ENCODE assay signal across 8 cellular contexts in the genomic region with DNA sequence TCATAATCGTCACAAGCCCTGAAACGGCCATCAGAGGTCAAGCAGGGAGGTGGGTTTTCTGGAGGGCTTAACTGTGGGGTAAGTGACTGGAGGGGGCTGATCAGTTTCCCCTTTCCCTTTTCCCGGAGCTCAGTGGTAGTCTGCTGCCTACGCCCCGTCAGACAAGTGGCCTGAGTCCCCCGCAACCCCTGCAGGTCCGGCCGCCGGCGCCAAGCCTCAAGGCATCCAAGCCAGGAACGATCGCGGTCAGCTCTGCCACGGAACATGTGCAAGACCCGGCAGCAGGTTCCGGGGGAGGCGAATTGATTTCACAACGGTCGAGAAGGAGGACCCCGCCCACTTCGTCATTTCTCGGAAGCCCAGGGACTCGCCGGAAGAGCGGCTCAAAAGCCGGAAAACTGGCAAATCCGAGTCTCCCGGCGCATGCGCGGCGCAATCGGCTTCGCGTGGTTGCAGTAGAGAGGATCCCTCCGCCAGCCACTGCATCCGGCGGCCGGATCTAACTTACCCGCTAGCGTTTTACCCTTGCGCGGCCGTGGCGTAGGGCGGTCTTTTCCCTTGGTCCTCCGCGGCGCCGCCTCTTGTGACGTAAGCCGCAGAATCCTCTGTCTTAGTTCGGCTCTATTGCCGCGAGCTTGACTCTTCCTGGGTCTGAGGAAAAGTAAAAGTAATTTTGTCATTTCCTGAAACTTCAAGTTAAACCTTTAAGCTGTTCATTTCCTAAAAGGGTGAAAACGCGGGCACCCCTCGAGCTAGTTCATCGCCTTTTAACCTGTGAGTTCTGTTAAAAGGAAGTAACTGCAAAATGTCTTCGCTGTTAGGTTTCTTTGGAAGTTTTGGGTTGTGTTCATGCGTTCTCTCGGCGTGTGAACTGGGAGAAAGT. TPM values are rescaled to one million over a fixed set of nuclear protein-coding genes. Genes with fewer than 3 reads are reported as not detected.
A peak's percentile ranks its signal among the peaks of the same experiment; 100 is the strongest.
DNase-seq lines count a peak whose midpoint lies in the region; ATAC-seq and TF ChIP-seq lines count a peak whose summit lies in the region.

No MANE protein-coding gene starts in this region.

- H3K9me3 ChIP-seq in testis = no peaks in the 10 kb centered on the region

- H3K4me1 Mint-ChIP-seq in activated naive CD8-positive, alpha-beta T cell treated with anti-CD3 and anti-CD28 coated beads, Interleukin-2, amount 10 ng/mL, durations not matched to agents 7 days and 5 days = peaks cover 21% of the 10 kb centered on the region
- peaks cover 8% of the 10 kb centered on the region for H3K4me1 Mint-ChIP-seq in glutamatergic neuron (ENCODE audit: low read depth, unreplicated experiment)

- H3K27ac ChIP-seq in testis = peak overlapping the region; percentile 93 to 98

- 0 to 1% methylated on average over 24 to 46 of the region's 63 CpGs for WGBS in testis, 2 donors

- H3K4me3 Mint-ChIP-seq in activated naive CD8-positive, alpha-beta T cell treated with anti-CD3 and anti-CD28 coated beads, Interleukin-2, amount 10 ng/mL, durations not matched to agents 7 days and 5 days = peak overlapping the region; percentile 98
- peak overlapping the region; percentile 97 for H3K4me3 Mint-ChIP-seq in glutamatergic neuron (ENCODE audit: unreplicated experiment)

- no peaks in the 10 kb centered on the region for H3K27me3 ChIP-seq in testis

- peaks cover 17% of the 10 kb centered on the region for H3K36me3 Mint-ChIP-seq in activated naive CD8-positive, alpha-beta T cell treated with anti-CD3 and anti-CD28 coated beads, Interleukin-2, amount 10 ng/mL, durations not matched to agents 7 days and 5 days
- H3K36me3 Mint-ChIP-seq in glutamatergic neuron (ENCODE audit: unreplicated experiment) = peaks cover 5% of the 10 kb centered on the region

- no peaks in the 10 kb centered on the region for H3K9me3 Mint-ChIP-seq in activated naive CD8-positive, alpha-beta T cell treated with anti-CD3 and anti-CD28 coated beads, Interleukin-2, amount 10 ng/mL, durations not matched to agents 7 days and 5 days
- H3K9me3 Mint-ChIP-seq in glutamatergic neuron (ENCODE audit: unreplicated experiment) = peaks cover 13% of the 10 kb centered on the region

- POLR2A ChIA-PET in activated naive CD8-positive, alpha-beta T cell treated with anti-CD3 and anti-CD28 coated beads, Interleukin-2, amount 10 ng/mL, durations not matched to agents 7 days and 5 days (lab: Charles Lee) = interaction anchor here (0.6 to 7.5 kb wide), 15 partner anchors 8 to 691 kb away, joined by 3 to 527 read pairs (median 6); a partner anchor contains a TSS

- H3K4me3 ChIP-seq in GM12864 (ENCODE audit: low read depth, low read length) (peak overlapping the region; percentile 80), testis (peak overlapping the region; percentile 57 to 67)

- peak; percentile 99 for DNase-seq in GM12864 (ENCODE audit: low read depth)
- DNase-seq in NCI-H1105 treated with DMSO at 0.1 percent for 48 hours (lab: John Stamatoyannopoulos, UW) = peak; percentile 100
- DNase-seq in SKM-1 treated with dmso at 0.1 percent for 144 hours (lab: John Stamatoyannopoulos, UW; ENCODE audit: unreplicated experiment) = peak; percentile 99
- DNase-seq in activated naive CD8-positive, alpha-beta T cell treated with anti-CD3 and anti-CD28 coated beads, Interleukin-2, amount 10 ng/mL, durations not matched to agents 7 days and 5 days = peak; percentile 96
- DNase-seq in glutamatergic neuron = peak; percentile 98
- DNase-seq in omental fat pad (ENCODE audit: low spot score) = peak; percentile 91
- peak; percentile 99 for DNase-seq in testis

- H3K4me1 ChIP-seq in testis = peaks cover 21% of the 10 kb centered on the region

- intact Hi-C loops in testis (cut with DNase I; ENCODE audit: low total_unique reads) = loop anchor here (2.0 kb wide), 1 partner anchor 16 kb away; no protein-coding TSS in a partner anchor

- H3K27me3 Mint-ChIP-seq in activated naive CD8-positive, alpha-beta T cell treated with anti-CD3 and anti-CD28 coated beads, Interleukin-2, amount 10 ng/mL, durations not matched to agents 7 days and 5 days = no peaks in the 10 kb centered on the region
- H3K27me3 Mint-ChIP-seq in glutamatergic neuron (ENCODE audit: unreplicated experiment) = peaks cover 2% of the 10 kb centered on the region

- H3K27ac Mint-ChIP-seq in activated naive CD8-positive, alpha-beta T cell treated with anti-CD3 and anti-CD28 coated beads, Interleukin-2, amount 10 ng/mL, durations not matched to agents 7 days and 5 days = peak overlapping the region; percentile 96
- H3K27ac Mint-ChIP-seq in glutamatergic neuron (ENCODE audit: unreplicated experiment) = peak overlapping the region; percentile 93

- TF ChIP-seq CTCF in GM12864 (IDR thresholded peaks at IDR 0.05; ENCODE audit: low read depth, low read length, missing control alignments) (no peak), glutamatergic neuron (IDR thresholded peaks at IDR 0.05; ENCODE audit: partially characterized antibody, unreplicated experiment) (no peak), omental fat pad (IDR thresholded peaks at IDR 0.05) (no peak), testis (IDR thresholded peaks at IDR 0.05) (peak in 1 of 3 experiments; percentile 40)

- TF ChIP-seq POLR2A in testis (IDR thresholded peaks at IDR 0.05) = peak; percentile 50

- no peaks in the 10 kb centered on the region for H3K36me3 ChIP-seq in testis (ENCODE audit: low read depth, missing control alignments)

- peak; percentile 91 for ATAC-seq in HG02678 (IDR thresholded peaks at IDR 0.05; ENCODE audit: unreplicated experiment)
- peak; percentile 95 for ATAC-seq in activated naive CD8-positive, alpha-beta T cell treated with anti-CD3 and anti-CD28 coated beads, Interleukin-2, amount 10 ng/mL, durations not matched to agents 7 days and 5 days (ENCODE audit: low read depth)
- peak; percentile 98 for ATAC-seq in omental fat pad (ENCODE audit: low FRiP score)

RNA-seq across cellular contexts. Expression of a gene that starts 14.9 kb away (rescaled TPM):
- 100 to 1,000 TPM; 276 to 280 TPM for total RNA-seq in activated naive CD8-positive, alpha-beta T cell treated with anti-CD3 and anti-CD28 coated beads, Interleukin-2, amount 10 ng/mL, durations not matched to agents 7 days and 5 days
- total RNA-seq in glutamatergic neuron (ENCODE audit: unreplicated experiment) (123 TPM), omental fat pad (100 to 1,000 TPM; 378 to 875 (median 605) TPM), testis (100 to 1,000 TPM; 168 to 200 TPM)
- 46.1 TPM for polyA plus RNA-seq in testis (ENCODE audit: insufficient read depth, low read depth, low replicate concordance)

Comparison
In these comparisons a context has a peak if more than half of its experiments do, and no peak if none do; other contexts are left out.
1. Peak in every context shown above with its lines: DNase-seq, ATAC-seq, H3K4me3 ChIP-seq and H3K27ac ChIP-seq.